Comparison of ENCODE assay signal across 24 cellular contexts in genomic region chr2:127122351-127123027, GRCh38. TPM values are rescaled to one million over a fixed set of nuclear protein-coding genes. Genes with fewer than 3 reads are reported as not detected.
DNase-seq lines count a peak whose midpoint lies in the region; ATAC-seq, FAIRE-seq and TF ChIP-seq lines count a peak whose summit lies in the region.
"Had no signal": no experiment of that assay in that cellular context is flagged by ENCODE, and none has a peak within 500 bp of the region (broad histone marks: within the 10 kb centered on the region; RNA-seq: fewer than 3 reads in every experiment).

No MANE protein-coding gene starts in this region.

- ATAC-seq in A549 (peak; percentile 18 to 42; a peak in 1 of 6 replicates), HG03159 (IDR thresholded peaks at IDR 0.05; ENCODE audit: unreplicated experiment) (no peak), HG03571 (IDR thresholded peaks at IDR 0.05; ENCODE audit: unreplicated experiment) (no peak)
- ATAC-seq: activated naive CD4-positive, alpha-beta T cell treated with anti-CD3 and anti-CD28 coated beads, Interleukin-2, amount 50 U/mL, for 72 hours; stimulated activated naive CD8-positive, alpha-beta T cell treated with anti-CD3 and anti-CD28 coated beads, Interleukin-15, Interleukin-2, amounts not matched to agents 100 U/mL and 50 U/mL, for 24 hours had no signal

- no peaks in the 10 kb centered on the region for H3K9me3 ChIP-seq in A549
- H3K9me3 ChIP-seq: esophagus muscularis mucosa, gastrocnemius medialis, lower lobe of right lung, upper lobe of left lung had no signal

- no peaks in the 10 kb centered on the region for H3K4me1 ChIP-seq in A549
- H3K4me1 ChIP-seq: esophagus muscularis mucosa, gastrocnemius medialis, lower lobe of right lung, upper lobe of left lung had no signal

- no peak for FAIRE-seq in A549 (lab: Jason Lieb, UNC)
- FAIRE-seq: islet of Langerhans had no signal

- TF ChIP-seq POLR2A in A549 (IDR thresholded peaks at IDR 0.05; ENCODE audit: low read length): no peak

- 72% methylated on average over 10 of the region's 10 CpGs for WGBS in A549 (ENCODE audit: missing lambda C conversion rate)

- H3K36me3 Mint-ChIP-seq in progenitor cell of endocrine pancreas (ENCODE audit: insufficient read depth): peaks cover 5% of the 10 kb centered on the region
- H3K36me3 Mint-ChIP-seq: activated naive CD4-positive, alpha-beta T cell treated with anti-CD3 and anti-CD28 coated beads, Interleukin-2, amount 50 U/mL, for 72 hours had no signal

- no peak overlapping the region for H3K4me3 ChIP-seq in A549
- H3K4me3 ChIP-seq: esophagus muscularis mucosa, gastrocnemius medialis, lower lobe of right lung, smooth muscle cell, upper lobe of left lung had no signal

- POLR2A ChIA-PET in A549 (lab: Yijun Ruan, JAX): no interaction called here

- H3K9me3 Mint-ChIP-seq in progenitor cell of endocrine pancreas (ENCODE audit: low read depth): peaks cover 7% of the 10 kb centered on the region
- H3K9me3 Mint-ChIP-seq: activated naive CD4-positive, alpha-beta T cell treated with anti-CD3 and anti-CD28 coated beads, Interleukin-2, amount 50 U/mL, for 72 hours had no signal

- TF ChIP-seq EP300 in A549 (IDR thresholded peaks at IDR 0.05): no peak

- H3K27ac ChIP-seq in A549 (no peak overlapping the region), caudate nucleus (ENCODE audit: low read depth, low read length) (peak overlapping the region; percentile 44)
- H3K27ac ChIP-seq: gastrocnemius medialis, HL-60, lower lobe of right lung, upper lobe of left lung had no signal

- H3K4me3 Mint-ChIP-seq in progenitor cell of endocrine pancreas (ENCODE audit: low read depth): no peak overlapping the region

- peaks cover 18% of the 10 kb centered on the region for H3K4me1 Mint-ChIP-seq in progenitor cell of endocrine pancreas (ENCODE audit: low read depth)

- CTCF ChIA-PET in A549 (lab: Yijun Ruan, JAX): interaction anchor here (1.1 to 2.2 kb wide), 4 partner anchors 9 to 55 kb away, joined by 3 to 8 read pairs (median 3); no protein-coding TSS in a partner anchor

- no peaks in the 10 kb centered on the region for H3K27me3 Mint-ChIP-seq in progenitor cell of endocrine pancreas

- TF ChIP-seq CTCF in A549 (IDR thresholded peaks at IDR 0.05) (no peak), progenitor cell of endocrine pancreas (IDR thresholded peaks at IDR 0.05; ENCODE audit: unreplicated experiment) (no peak)

- no peak overlapping the region for H3K4me2 ChIP-seq in A549
- H3K4me2 ChIP-seq: smooth muscle cell had no signal

- no peak for TF ChIP-seq RAD21 in A549 (conservative IDR thresholded peaks at IDR 0.05 in 1 of 2, IDR thresholded peaks at IDR 0.05 in 1 of 2)

- peak overlapping the region; percentile 20 for H3K27ac Mint-ChIP-seq in progenitor cell of endocrine pancreas
- H3K27ac Mint-ChIP-seq: activated naive CD4-positive, alpha-beta T cell treated with anti-CD3 and anti-CD28 coated beads, Interleukin-2, amount 50 U/mL, for 72 hours had no signal

- DNase-seq in A549 (ENCODE audit: low read depth in 1 of 2, low spot score in 1 of 2) (no peak), NCI-H1694 (lab: John Stamatoyannopoulos, UW) (peak; percentile 3), caudate nucleus (lab: John Stamatoyannopoulos, UW) (no peak), progenitor cell of endocrine pancreas (ENCODE audit: low spot score, unreplicated experiment) (no peak), T-helper 2 cell (no peak)
- DNase-seq in stimulated activated CD4-positive, alpha-beta T cell treated with anti-CD3 and anti-CD28 coated beads, Interleukin-4, amount 100 ng/mL, for 24 hours: no peak
- DNase-seq: activated CD4-positive, CD25-positive, alpha-beta regulatory T cell; C1 segment of cervical spinal cord; effector memory CD4-positive, alpha-beta T cell; GDM1; H7; lower lobe of right lung; NCI-H526; stimulated activated CD4-positive, alpha-beta T cell treated with anti-CD3 and anti-CD28 coated beads, Interleukin-2, amount 100 ng/mL, for 48 hours; stimulated activated naive CD8-positive, alpha-beta T cell treated with anti-CD3 and anti-CD28 coated beads, Interleukin-15, Interleukin-2, amounts not matched to agents 100 U/mL and 50 U/mL, for 24 hours had no signal

TF ChIP-seq in A549, 52 proteins besides CTCF, POLR2A, EP300 and RAD21:
- no peak for TF ChIP-seq CEBPB (IDR thresholded peaks at IDR 0.05)
- no peak for TF ChIP-seq USF2 (IDR thresholded peaks at IDR 0.05)

RNA-seq across cellular contexts. Expression of gene BIN1, which starts 15.5 kb away (rescaled TPM):
- polyA plus RNA-seq in A549 (2011; rRNA removed) (12.4 and 15.5 TPM in 2 replicates), A549 (2017; fragmentation: RNase III; extraction: RNeasy Plus Mini Kit Qiagen cat#74134 plus additional on column Dnase treatment) (32.3 to 41.5 TPM (median 34.1 TPM) in 3 replicates)
- 38.5 and 38.9 TPM in 2 replicates for polyA plus RNA-seq in A549 (2012; cell fraction: cytosol; rRNA removed)
- polyA plus RNA-seq in A549 (2012; cell fraction: nucleus; rRNA removed): 35.0 and 42.2 TPM in 2 replicates
- polyA minus RNA-seq in A549 (2011; rRNA and poly(A)+ RNA removed): 14.2 and 15.8 TPM in 2 replicates
- 65.5 and 66.0 TPM in 2 replicates for total RNA-seq in progenitor cell of endocrine pancreas

Comparison
In these comparisons a context has a peak if more than half of its experiments do, and no peak if none do; other contexts are left out.
1. ATAC-seq: peak in A549 (2 of 2); none in HG03159 (single experiment) and HG03571 (single experiment).